1 cellular context compared by ENCODE assay signal in the genomic region with DNA sequence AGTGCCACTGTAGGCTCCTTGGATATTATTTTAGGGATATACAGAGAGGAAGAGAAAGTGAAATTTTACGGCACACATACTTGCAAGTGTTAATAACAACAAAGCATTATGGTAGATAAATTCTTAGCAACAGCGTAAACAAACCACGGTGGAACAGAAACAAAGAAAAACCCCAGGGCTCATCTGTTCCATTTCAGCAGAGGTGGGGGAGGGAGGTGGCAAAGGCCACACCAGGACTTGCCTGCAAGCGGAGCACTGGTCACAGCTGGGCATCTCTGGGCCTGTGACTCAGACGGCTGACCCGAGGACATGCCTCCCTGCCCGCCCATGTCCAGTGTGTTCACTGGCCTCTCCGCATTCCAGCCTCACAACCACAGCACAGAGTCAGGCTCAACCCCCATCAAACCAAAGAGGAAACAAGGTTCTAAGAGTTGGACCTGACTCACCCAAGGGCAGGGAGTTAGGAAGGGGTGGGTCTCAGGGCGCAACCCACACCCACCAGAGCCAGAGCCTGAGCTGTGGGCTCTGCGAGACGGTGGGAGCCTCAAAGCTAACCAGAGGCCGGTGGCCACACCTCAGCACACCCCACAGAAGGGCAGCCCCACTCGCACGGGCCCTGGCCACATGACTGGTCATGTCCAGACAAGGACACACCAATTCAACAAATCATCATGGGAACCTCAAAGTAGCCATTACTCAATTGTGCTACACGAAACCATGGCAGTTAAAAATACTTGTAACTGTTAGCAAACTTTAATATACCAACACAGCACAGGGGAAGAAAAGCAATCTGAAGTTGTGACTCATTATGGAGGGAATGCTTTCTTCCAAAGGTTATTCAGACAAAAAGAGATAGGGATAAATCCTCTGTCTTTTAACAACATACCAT.
TF ChIP-seq lines count a peak whose summit lies in the region.

No MANE protein-coding gene starts in this region.

TF ChIP-seq in HepG2, 621 proteins besides CTCF, POLR2A, EP300 and RAD21 (continued from another document and continues in another):
- TF ChIP-seq MBD4 (IDR thresholded peaks at IDR 0.05; ENCODE audit: borderline replicate concordance, low read length) = no peak
- TF ChIP-seq, protein P1, sequence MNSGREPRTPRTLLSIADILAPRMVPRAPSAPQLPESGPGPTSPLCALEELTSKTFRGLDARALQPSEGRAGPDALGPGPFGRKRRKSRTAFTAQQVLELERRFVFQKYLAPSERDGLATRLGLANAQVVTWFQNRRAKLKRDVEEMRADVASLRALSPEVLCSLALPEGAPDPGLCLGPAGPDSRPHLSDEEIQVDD (CRISPR knock-in tag; IDR thresholded peaks at IDR 0.05; ENCODE audit: borderline replicate concordance) = no peak
- TF ChIP-seq NBN (conservative IDR thresholded peaks at IDR 0.05) = no peak
- no peak for TF ChIP-seq ZNF850 (CRISPR knock-in tag; conservative IDR thresholded peaks at IDR 0.05)
- peak; percentile 60 for TF ChIP-seq YY1 (IDR thresholded peaks at IDR 0.05; ENCODE audit: insufficient read depth, insufficient replicate concordance, low read depth, low read length)
- TF ChIP-seq ATF1 (CRISPR knock-in tag; IDR thresholded peaks at IDR 0.05) = no peak
- TF ChIP-seq, protein P2, sequence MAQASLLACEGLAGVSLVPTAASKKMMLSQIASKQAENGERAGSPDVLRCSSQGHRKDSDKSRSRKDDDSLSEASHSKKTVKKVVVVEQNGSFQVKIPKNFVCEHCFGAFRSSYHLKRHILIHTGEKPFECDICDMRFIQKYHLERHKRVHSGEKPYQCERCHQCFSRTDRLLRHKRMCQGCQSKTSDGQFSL (CRISPR knock-in tag; IDR thresholded peaks at IDR 0.05) = no peak; the same call in 1 of the 2 replicates
- TF ChIP-seq, protein P3, sequence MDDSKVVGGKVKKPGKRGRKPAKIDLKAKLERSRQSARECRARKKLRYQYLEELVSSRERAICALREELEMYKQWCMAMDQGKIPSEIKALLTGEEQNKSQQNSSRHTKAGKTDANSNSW (CRISPR knock-in tag; IDR thresholded peaks at IDR 0.05; ENCODE audit: borderline replicate concordance) = no peak
- no peak for TF ChIP-seq ZNF773 (CRISPR knock-in tag; IDR thresholded peaks at IDR 0.05; ENCODE audit: borderline replicate concordance)
- no peak for TF ChIP-seq ZNF546 (CRISPR knock-in tag; conservative IDR thresholded peaks at IDR 0.05)
- TF ChIP-seq ZNF691 (CRISPR knock-in tag; IDR thresholded peaks at IDR 0.05; ENCODE audit: borderline replicate concordance, low read depth) = peak; percentile 96
- TF ChIP-seq ZNF276 (CRISPR knock-in tag; IDR thresholded peaks at IDR 0.05; ENCODE audit: low read depth) = no peak
- peak; percentile 95 for TF ChIP-seq FOSL2 (CRISPR knock-in tag; IDR thresholded peaks at IDR 0.05)
- TF ChIP-seq ZSCAN22 (CRISPR knock-in tag; IDR thresholded peaks at IDR 0.05) = no peak
- no peak; the same call in 1 of the 2 replicates for TF ChIP-seq KDM5A (IDR thresholded peaks at IDR 0.05; ENCODE audit: borderline replicate concordance, low read length)
- no peak for TF ChIP-seq ZNF75D (CRISPR knock-in tag; IDR thresholded peaks at IDR 0.05; ENCODE audit: borderline replicate concordance)
- 0 out of 2 replicates have a peak, but pooled peaks have one; percentile 42 for TF ChIP-seq E2F1 (CRISPR knock-in tag; IDR thresholded peaks at IDR 0.05)
- TF ChIP-seq SIN3B (IDR thresholded peaks at IDR 0.05; ENCODE audit: low read length) = no peak
- no peak for TF ChIP-seq ZNF510 (CRISPR knock-in tag; IDR thresholded peaks at IDR 0.05; ENCODE audit: low read depth)
- TF ChIP-seq SAP130 (CRISPR knock-in tag; IDR thresholded peaks at IDR 0.05; ENCODE audit: low read depth) = peak; percentile 95
- TF ChIP-seq THYN1 (CRISPR knock-in tag; IDR thresholded peaks at IDR 0.05; ENCODE audit: borderline replicate concordance, low read depth) = 0 out of 2 replicates have a peak, but pooled peaks have one; percentile 82
- 0 out of 2 replicates have a peak, but pooled peaks have one; percentile 34 for TF ChIP-seq NFKBIZ (CRISPR knock-in tag; IDR thresholded peaks at IDR 0.05)
- no peak for TF ChIP-seq SIX1 (CRISPR knock-in tag; IDR thresholded peaks at IDR 0.05; ENCODE audit: borderline replicate concordance)
- no peak for TF ChIP-seq STAT6 (CRISPR knock-in tag; IDR thresholded peaks at IDR 0.05; ENCODE audit: borderline replicate concordance)
- TF ChIP-seq FOXO4 (CRISPR knock-in tag; conservative IDR thresholded peaks at IDR 0.05) = no peak
- TF ChIP-seq, protein P4, sequence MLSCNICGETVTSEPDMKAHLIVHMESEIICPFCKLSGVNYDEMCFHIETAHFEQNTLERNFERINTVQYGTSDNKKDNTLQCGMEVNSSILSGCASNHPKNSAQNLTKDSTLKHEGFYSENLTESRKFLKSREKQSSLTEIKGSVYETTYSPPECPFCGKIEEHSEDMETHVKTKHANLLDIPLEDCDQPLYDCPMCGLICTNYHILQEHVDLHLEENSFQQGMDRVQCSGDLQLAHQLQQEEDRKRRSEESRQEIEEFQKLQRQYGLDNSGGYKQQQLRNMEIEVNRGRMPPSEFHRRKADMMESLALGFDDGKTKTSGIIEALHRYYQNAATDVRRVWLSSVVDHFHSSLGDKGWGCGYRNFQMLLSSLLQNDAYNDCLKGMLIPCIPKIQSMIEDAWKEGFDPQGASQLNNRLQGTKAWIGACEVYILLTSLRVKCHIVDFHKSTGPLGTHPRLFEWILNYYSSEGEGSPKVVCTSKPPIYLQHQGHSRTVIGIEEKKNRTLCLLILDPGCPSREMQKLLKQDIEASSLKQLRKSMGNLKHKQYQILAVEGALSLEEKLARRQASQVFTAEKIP (CRISPR knock-in tag; IDR thresholded peaks at IDR 0.05; ENCODE audit: borderline replicate concordance) = no peak
- TF ChIP-seq MATR3 (CRISPR knock-in tag; IDR thresholded peaks at IDR 0.05) = no peak
- no peak for TF ChIP-seq ZNF333 (CRISPR knock-in tag; IDR thresholded peaks at IDR 0.05; ENCODE audit: borderline replicate concordance)
- TF ChIP-seq ZSCAN31 (CRISPR knock-in tag; IDR thresholded peaks at IDR 0.05; ENCODE audit: low read depth) = peak; percentile 61; the same call in 1 of the 2 replicates
- TF ChIP-seq RBM22 (optimal IDR thresholded peaks at IDR 0.05; ENCODE audit: low read length) = no peak
- TF ChIP-seq MIXL1 (CRISPR knock-in tag; IDR thresholded peaks at IDR 0.05) = no peak
- TF ChIP-seq, protein P5, sequence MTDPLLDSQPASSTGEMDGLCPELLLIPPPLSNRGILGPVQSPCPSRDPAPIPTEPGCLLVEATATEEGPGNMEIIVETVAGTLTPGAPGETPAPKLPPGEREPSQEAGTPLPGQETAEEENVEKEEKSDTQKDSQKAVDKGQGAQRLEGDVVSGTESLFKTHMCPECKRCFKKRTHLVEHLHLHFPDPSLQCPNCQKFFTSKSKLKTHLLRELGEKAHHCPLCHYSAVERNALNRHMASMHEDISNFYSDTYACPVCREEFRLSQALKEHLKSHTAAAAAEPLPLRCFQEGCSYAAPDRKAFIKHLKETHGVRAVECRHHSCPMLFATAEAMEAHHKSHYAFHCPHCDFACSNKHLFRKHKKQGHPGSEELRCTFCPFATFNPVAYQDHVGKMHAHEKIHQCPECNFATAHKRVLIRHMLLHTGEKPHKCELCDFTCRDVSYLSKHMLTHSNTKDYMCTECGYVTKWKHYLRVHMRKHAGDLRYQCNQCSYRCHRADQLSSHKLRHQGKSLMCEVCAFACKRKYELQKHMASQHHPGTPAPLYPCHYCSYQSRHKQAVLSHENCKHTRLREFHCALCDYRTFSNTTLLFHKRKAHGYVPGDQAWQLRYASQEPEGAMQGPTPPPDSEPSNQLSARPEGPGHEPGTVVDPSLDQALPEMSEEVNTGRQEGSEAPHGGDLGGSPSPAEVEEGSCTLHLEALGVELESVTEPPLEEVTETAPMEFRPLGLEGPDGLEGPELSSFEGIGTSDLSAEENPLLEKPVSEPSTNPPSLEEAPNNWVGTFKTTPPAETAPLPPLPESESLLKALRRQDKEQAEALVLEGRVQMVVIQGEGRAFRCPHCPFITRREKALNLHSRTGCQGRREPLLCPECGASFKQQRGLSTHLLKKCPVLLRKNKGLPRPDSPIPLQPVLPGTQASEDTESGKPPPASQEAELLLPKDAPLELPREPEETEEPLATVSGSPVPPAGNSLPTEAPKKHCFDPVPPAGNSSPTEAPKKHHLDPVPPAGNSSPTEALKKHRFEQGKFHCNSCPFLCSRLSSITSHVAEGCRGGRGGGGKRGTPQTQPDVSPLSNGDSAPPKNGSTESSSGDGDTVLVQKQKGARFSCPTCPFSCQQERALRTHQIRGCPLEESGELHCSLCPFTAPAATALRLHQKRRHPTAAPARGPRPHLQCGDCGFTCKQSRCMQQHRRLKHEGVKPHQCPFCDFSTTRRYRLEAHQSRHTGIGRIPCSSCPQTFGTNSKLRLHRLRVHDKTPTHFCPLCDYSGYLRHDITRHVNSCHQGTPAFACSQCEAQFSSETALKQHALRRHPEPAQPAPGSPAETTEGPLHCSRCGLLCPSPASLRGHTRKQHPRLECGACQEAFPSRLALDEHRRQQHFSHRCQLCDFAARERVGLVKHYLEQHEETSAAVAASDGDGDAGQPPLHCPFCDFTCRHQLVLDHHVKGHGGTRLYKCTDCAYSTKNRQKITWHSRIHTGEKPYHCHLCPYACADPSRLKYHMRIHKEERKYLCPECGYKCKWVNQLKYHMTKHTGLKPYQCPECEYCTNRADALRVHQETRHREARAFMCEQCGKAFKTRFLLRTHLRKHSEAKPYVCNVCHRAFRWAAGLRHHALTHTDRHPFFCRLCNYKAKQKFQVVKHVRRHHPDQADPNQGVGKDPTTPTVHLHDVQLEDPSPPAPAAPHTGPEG (CRISPR knock-in tag; IDR thresholded peaks at IDR 0.05) = peak; percentile 77
- no peak for TF ChIP-seq ZNF558 (CRISPR knock-in tag; IDR thresholded peaks at IDR 0.05; ENCODE audit: borderline replicate concordance)
- TF ChIP-seq TRIM22 (IDR thresholded peaks at IDR 0.05) = no peak
- peak; percentile 65 for TF ChIP-seq FOXK2 (IDR thresholded peaks at IDR 0.05)
- TF ChIP-seq SMAD3 (CRISPR knock-in tag; IDR thresholded peaks at IDR 0.05) = peak; percentile 21; the same call in 1 of the 2 replicates
- TF ChIP-seq HOXA3 (CRISPR knock-in tag; IDR thresholded peaks at IDR 0.05) = peak; percentile 84; the same call in 1 of the 2 replicates
